In genomic region chr1:48530727-48531351, GRCh38 we compare ENCODE assay signal across 9 cellular contexts. TPM values are rescaled to one million over a fixed set of nuclear protein-coding genes. Genes with fewer than 3 reads are reported as not detected.
DNase-seq lines count a peak whose midpoint lies in the region; ATAC-seq, FAIRE-seq and TF ChIP-seq lines count a peak whose summit lies in the region.
"Had no signal": no experiment of that assay in that cellular context is flagged by ENCODE, and none has a peak within 500 bp of the region (broad histone marks: within the 10 kb centered on the region; RNA-seq: fewer than 3 reads in every experiment).

No MANE protein-coding gene starts in this region.

- no peak overlapping the region for H3K4me2 ChIP-seq in astrocyte (ENCODE audit: low read length)

- H3K9ac ChIP-seq in astrocyte (ENCODE audit: low read length) = no peak overlapping the region

- ATAC-seq in GM18867 (IDR thresholded peaks at IDR 0.05; ENCODE audit: unreplicated experiment) (peak; percentile 84), HG03378 (IDR thresholded peaks at IDR 0.05; ENCODE audit: unreplicated experiment) (peak; percentile 74), left colon (peak; percentile 90)
- peak; percentile 64 to 74 for ATAC-seq in stimulated activated naive B cell treated with anti-CD40 and anti-IgM and Interleukin-4, amounts not matched to agents 10 μg/mL and 1 μg/mL and 100 μg/mL, for 72 hours (replicated peaks)

- DNase-seq in CD1c-positive myeloid dendritic cell (ENCODE audit: extremely low spot score) (peak; percentile 36), NCI-H748 treated with DMSO at 0.1 percent for 48 hours (lab: John Stamatoyannopoulos, UW) (peak; percentile 91), astrocyte (ENCODE audit: low read depth) (peak; percentile 9), left colon (peak; percentile 59 to 83), SKM-1 treated with dmso at 0.1 percent for 144 hours (lab: John Stamatoyannopoulos, UW; ENCODE audit: unreplicated experiment) (no peak)
- peak; percentile 27 for DNase-seq in stimulated activated naive B cell treated with anti-CD40 and anti-IgM and Interleukin-4, amounts not matched to agents 10 μg/mL and 1 μg/mL and 100 μg/mL, for 72 hours

- peak; percentile 69 for TF ChIP-seq CTCF in astrocyte (IDR thresholded peaks at IDR 0.05; ENCODE audit: insufficient read depth, low read depth, low read length)

- no peaks in the 10 kb centered on the region for H4K20me1 ChIP-seq in astrocyte (ENCODE audit: insufficient read depth, low read length)

- H3K9me3 Mint-ChIP-seq in astrocyte (ENCODE audit: unreplicated experiment) = no peaks in the 10 kb centered on the region
- no peaks in the 10 kb centered on the region for H3K9me3 Mint-ChIP-seq in stimulated activated naive B cell treated with anti-CD40 and anti-IgM and Interleukin-4, amounts not matched to agents 10 μg/mL and 1 μg/mL and 100 μg/mL, for 72 hours

- H3K36me3 Mint-ChIP-seq in astrocyte (ENCODE audit: low read depth, unreplicated experiment) = no peaks in the 10 kb centered on the region
- no peaks in the 10 kb centered on the region for H3K36me3 Mint-ChIP-seq in stimulated activated naive B cell treated with anti-CD40 and anti-IgM and Interleukin-4, amounts not matched to agents 10 μg/mL and 1 μg/mL and 100 μg/mL, for 72 hours

- no peaks in the 10 kb centered on the region for H3K36me3 ChIP-seq in astrocyte (ENCODE audit: insufficient read depth, low read length)
- H3K36me3 ChIP-seq: SJSA1 had no signal

- intact Hi-C loops in left colon (cut with DNase I, micrococcal nuclease) = no loop called here

- no peak overlapping the region for H2AFZ ChIP-seq in astrocyte (ENCODE audit: low read depth, low read length)

- H3K4me1 Mint-ChIP-seq in astrocyte (ENCODE audit: low read depth, unreplicated experiment) = peaks cover 10% of the 10 kb centered on the region
- no peaks in the 10 kb centered on the region for H3K4me1 Mint-ChIP-seq in stimulated activated naive B cell treated with anti-CD40 and anti-IgM and Interleukin-4, amounts not matched to agents 10 μg/mL and 1 μg/mL and 100 μg/mL, for 72 hours

- H3K4me3 ChIP-seq in astrocyte (ENCODE audit: insufficient read depth, low read depth, low read length) = no peak overlapping the region
- H3K4me3 ChIP-seq: SJSA1 had no signal

- no peak overlapping the region for H3K27ac Mint-ChIP-seq in astrocyte (ENCODE audit: unreplicated experiment)
- H3K27ac Mint-ChIP-seq in stimulated activated naive B cell treated with anti-CD40 and anti-IgM and Interleukin-4, amounts not matched to agents 10 μg/mL and 1 μg/mL and 100 μg/mL, for 72 hours = no peak overlapping the region

- H3K4me1 ChIP-seq in astrocyte (ENCODE audit: insufficient read depth, low read length) = no peaks in the 10 kb centered on the region
- H3K4me1 ChIP-seq: SJSA1 had no signal

- no peaks in the 10 kb centered on the region for H3K27me3 ChIP-seq in astrocyte (ENCODE audit: insufficient read depth, low read length)
- H3K27me3 ChIP-seq: SJSA1 had no signal

- peaks cover 14% of the 10 kb centered on the region for H3K27me3 Mint-ChIP-seq in astrocyte (ENCODE audit: low read depth, unreplicated experiment)
- H3K27me3 Mint-ChIP-seq in stimulated activated naive B cell treated with anti-CD40 and anti-IgM and Interleukin-4, amounts not matched to agents 10 μg/mL and 1 μg/mL and 100 μg/mL, for 72 hours = peaks cover 29 to 34% of the 10 kb centered on the region in 2 donors

- no peak overlapping the region for H3K27ac ChIP-seq in astrocyte (ENCODE audit: low read depth, low read length)
- H3K27ac ChIP-seq: SJSA1 had no signal

- no peaks in the 10 kb centered on the region for H3K79me2 ChIP-seq in astrocyte (ENCODE audit: insufficient read depth, low read length)

- FAIRE-seq in astrocyte (lab: Jason Lieb, UNC) = no peak

- no peaks in the 10 kb centered on the region for H3K9me3 ChIP-seq in astrocyte (ENCODE audit: insufficient read depth, low read depth, low read length)
- H3K9me3 ChIP-seq: SJSA1 had no signal

- H3K4me3 Mint-ChIP-seq in astrocyte (ENCODE audit: unreplicated experiment) = no peak overlapping the region
- no peak overlapping the region for H3K4me3 Mint-ChIP-seq in stimulated activated naive B cell treated with anti-CD40 and anti-IgM and Interleukin-4, amounts not matched to agents 10 μg/mL and 1 μg/mL and 100 μg/mL, for 72 hours

RNA-seq across cellular contexts. Expression of gene SPATA6, which starts 58.8 kb away (rescaled TPM):
- 7.4 and 8.2 TPM in 2 replicates for total RNA-seq in astrocyte
- total RNA-seq in left colon = 10 to 100 TPM; 11.2 to 15.0 TPM
- total RNA-seq: SJSA1 had no signal
